ENCODE assay signal across 16 cellular contexts in the genomic region with DNA sequence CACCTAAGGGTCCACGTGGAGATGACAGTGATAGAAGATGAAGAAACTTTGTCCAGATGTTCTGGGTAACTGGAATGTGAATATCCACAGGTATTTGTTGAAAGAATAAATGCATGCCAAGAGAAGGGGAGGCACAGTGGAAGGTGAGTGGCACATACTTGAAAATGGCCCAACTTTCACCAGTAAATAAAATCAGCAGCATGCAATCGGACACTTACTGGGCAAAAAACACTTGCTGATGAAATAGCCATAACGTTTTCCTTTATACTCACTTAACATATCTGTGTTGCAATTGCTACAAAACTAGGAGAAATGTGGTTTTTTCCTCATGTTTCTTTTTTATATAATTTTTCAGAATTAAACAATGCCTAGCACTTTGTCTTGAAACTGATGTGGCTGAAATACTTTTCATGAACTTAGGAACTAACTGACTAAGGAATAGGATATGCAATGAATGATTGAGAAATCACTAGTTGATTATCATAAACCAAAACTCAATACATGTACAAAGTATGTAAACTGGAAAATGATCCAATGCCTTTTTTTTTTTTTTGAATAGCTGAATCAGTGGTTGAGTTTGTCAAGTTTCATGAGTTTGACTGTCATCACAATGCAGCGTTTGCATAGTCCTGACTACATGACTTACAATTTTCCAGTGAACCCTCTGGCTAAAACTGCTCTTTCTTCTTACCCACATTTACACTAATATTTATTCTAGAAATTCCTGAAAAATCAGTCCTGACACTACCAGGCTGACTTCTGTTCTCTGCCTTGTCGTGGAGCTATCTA.
DNase-seq lines count a peak whose midpoint lies in the region; ATAC-seq and TF ChIP-seq lines count a peak whose summit lies in the region.
"Had no signal": no experiment of that assay in that cellular context is flagged by ENCODE, and none has a peak within 500 bp of the region (broad histone marks: within the 10 kb centered on the region; RNA-seq: fewer than 3 reads in every experiment).

No MANE protein-coding gene starts in this region.

- peaks cover 81% of the 10 kb centered on the region for H3K4me1 Mint-ChIP-seq in osteocyte (ENCODE audit: unreplicated experiment)
- H3K4me1 Mint-ChIP-seq: naive thymus-derived CD4-positive, alpha-beta T cell had no signal

- H3K36me3 ChIP-seq in RWPE2 (ENCODE audit: low read depth) (no peaks in the 10 kb centered on the region), upper lobe of left lung (no peaks in the 10 kb centered on the region)
- H3K36me3 ChIP-seq: heart right ventricle had no signal

- H3K27me3 Mint-ChIP-seq in osteocyte (ENCODE audit: unreplicated experiment) = no peaks in the 10 kb centered on the region

- TF ChIP-seq CTCF in AG09309 (IDR thresholded peaks at IDR 0.05; ENCODE audit: control insufficient read depth, insufficient read depth, low read depth, low read length, missing control alignments) = no peak
- TF ChIP-seq CTCF in RWPE2 (IDR thresholded peaks at IDR 0.05; ENCODE audit: poor library complexity, severe bottlenecking) = no peak
- TF ChIP-seq CTCF in fibroblast of mammary gland (conservative IDR thresholded peaks at IDR 0.05; ENCODE audit: control insufficient read depth, insufficient read depth, low read depth, low read length) = no peak
- TF ChIP-seq CTCF in osteocyte (IDR thresholded peaks at IDR 0.05) = no peak
- TF ChIP-seq CTCF in upper lobe of left lung (IDR thresholded peaks at IDR 0.05) = no peak

- WGBS in upper lobe of left lung, 2 donors = 58 to 61% methylated on average over 5 of the region's 5 CpGs

- H3K4me1 ChIP-seq in RWPE2 (ENCODE audit: insufficient read depth, poor library complexity, severe bottlenecking) = peaks cover 15% of the 10 kb centered on the region
- no peaks in the 10 kb centered on the region for H3K4me1 ChIP-seq in upper lobe of left lung

- DNase-seq in AG09309 (ENCODE audit: low read depth) (peak; percentile 57), RWPE2 (ENCODE audit: low spot score) (no peak), fibroblast of mammary gland (ENCODE audit: low read depth) (peak; percentile 73), osteocyte (ENCODE audit: extremely low spot score, unreplicated experiment) (no peak), NCI-H1417 treated with DMSO at 0.1 percent for 48 hours (lab: John Stamatoyannopoulos, UW) (no peak), NAMALWA (ENCODE audit: low spot score) (no peak), upper lobe of left lung (no peak)
- DNase-seq: activated effector memory CD4-positive, alpha-beta T cell treated with anti-CD3 and anti-CD28 coated beads, Interleukin-2, amount 50 U/mL, for 16 hours; heart right ventricle; naive thymus-derived CD4-positive, alpha-beta T cell; NCI-H2029; NCI-H524; right cardiac atrium; stimulated activated CD4-positive, alpha-beta T cell treated with anti-CD3 and anti-CD28 coated beads, Interleukin-4, amount 100 ng/mL, for 4 hours had no signal

- no peaks in the 10 kb centered on the region for H3K36me3 Mint-ChIP-seq in osteocyte (ENCODE audit: unreplicated experiment)
- H3K36me3 Mint-ChIP-seq: naive thymus-derived CD4-positive, alpha-beta T cell had no signal

- peak overlapping the region; percentile 58 for H3K27ac ChIP-seq in RWPE2 (ENCODE audit: poor library complexity, severe bottlenecking)
- no peak overlapping the region for H3K27ac ChIP-seq in upper lobe of left lung

- no peak for TF ChIP-seq EP300 in upper lobe of left lung (IDR thresholded peaks at IDR 0.05)

- ATAC-seq in RWPE2 (ENCODE audit: low read depth) = peak; percentile 68
- ATAC-seq in upper lobe of left lung (ENCODE audit: low FRiP score in 2 of 2) = no peak
- ATAC-seq in HG03439 (IDR thresholded peaks at IDR 0.05; ENCODE audit: unreplicated experiment) = no peak
- ATAC-seq: heart right ventricle; left lobe of liver; naive thymus-derived CD4-positive, alpha-beta T cell; right cardiac atrium had no signal

- H3K27me3 ChIP-seq in RWPE2 (ENCODE audit: insufficient read depth, poor library complexity, severe bottlenecking) (no peaks in the 10 kb centered on the region), upper lobe of left lung (no peaks in the 10 kb centered on the region)

- TF ChIP-seq POLR2A in upper lobe of left lung (IDR thresholded peaks at IDR 0.05) = no peak

- H3K27ac Mint-ChIP-seq in osteocyte (ENCODE audit: unreplicated experiment) = peak overlapping the region; percentile 83
- H3K27ac Mint-ChIP-seq: naive thymus-derived CD4-positive, alpha-beta T cell had no signal

- H3K4me3 Mint-ChIP-seq in osteocyte (ENCODE audit: unreplicated experiment) = no peak overlapping the region
- H3K4me3 Mint-ChIP-seq: naive thymus-derived CD4-positive, alpha-beta T cell had no signal

- H3K9me3 ChIP-seq in RWPE2 (ENCODE audit: severe bottlenecking) (no peaks in the 10 kb centered on the region), upper lobe of left lung (no peaks in the 10 kb centered on the region)
- H3K9me3 ChIP-seq: heart right ventricle had no signal

- H3K9me3 Mint-ChIP-seq in osteocyte (ENCODE audit: unreplicated experiment) = no peaks in the 10 kb centered on the region

- H3K4me3 ChIP-seq in AG09309 (ENCODE audit: control insufficient read depth, low read depth, low read length) (no peak overlapping the region), RWPE2 (ENCODE audit: severe bottlenecking) (no peak overlapping the region), fibroblast of mammary gland (ENCODE audit: control insufficient read depth, low read depth, low read length) (no peak overlapping the region), upper lobe of left lung (no peak overlapping the region)
- H3K4me3 ChIP-seq: heart right ventricle had no signal

Comparison
In these comparisons a context has a peak if more than half of its experiments do, and no peak if none do; other contexts are left out.
1. DNase-seq: peak in AG09309 (single experiment) and fibroblast of mammary gland (single experiment); none in RWPE2 (single experiment), osteocyte (single experiment), NCI-H1417 treated with DMSO at 0.1 percent for 48 hours (single experiment), NAMALWA (single experiment) and upper lobe of left lung (0 of 2).